8 cellular contexts compared by ENCODE assay signal in the genomic region with DNA sequence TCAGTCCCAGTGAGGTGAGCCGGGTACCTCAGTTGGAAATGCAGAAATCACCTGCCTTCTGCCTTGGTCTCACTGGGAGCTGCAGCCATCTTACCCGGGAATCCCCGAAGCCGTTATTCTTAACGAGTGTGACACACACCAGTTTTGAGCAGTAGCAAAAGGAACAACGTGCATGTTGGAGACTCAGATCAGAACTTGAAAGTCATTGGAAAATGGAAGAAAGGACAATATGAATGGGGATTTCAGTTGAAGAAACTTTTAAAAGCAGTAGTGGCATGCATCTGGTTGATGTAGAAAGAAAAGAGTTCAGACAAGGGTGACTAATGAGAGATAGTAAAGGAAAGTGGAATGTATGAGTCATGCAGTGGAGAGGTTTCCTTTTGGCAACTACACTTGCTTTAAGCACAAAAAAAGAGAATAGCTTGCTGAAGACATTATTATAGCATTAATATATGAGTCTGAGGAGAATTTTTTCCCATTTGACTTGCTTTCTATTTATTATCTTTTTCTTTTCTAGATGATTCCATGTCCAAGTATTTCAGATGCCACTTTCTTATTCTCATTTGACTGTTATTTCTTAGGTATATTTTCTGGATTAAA. TPM values are rescaled to one million over a fixed set of nuclear protein-coding genes. Genes with fewer than 3 reads are reported as not detected.
DNase-seq lines count a peak whose midpoint lies in the region; ATAC-seq and TF ChIP-seq lines count a peak whose summit lies in the region.

No MANE protein-coding gene starts in this region.

- CTCF ChIA-PET in activated CD4-positive, alpha-beta T cell treated with anti-CD3 and anti-CD28 coated beads for 36 hours (lab: Charles Lee) = interaction anchor here (0.7 to 1.8 kb wide), 2 partner anchors 45 to 114 kb away, joined by 4 to 9 read pairs; no protein-coding TSS in a partner anchor

- peak overlapping the region; percentile 56 for H3K4me3 Mint-ChIP-seq in activated CD4-positive, alpha-beta T cell treated with anti-CD3 and anti-CD28 coated beads for 36 hours
- H3K4me3 Mint-ChIP-seq in progenitor cell of endocrine pancreas (ENCODE audit: low read depth) = no peak overlapping the region

- POLR2A ChIA-PET in activated CD4-positive, alpha-beta T cell treated with anti-CD3 and anti-CD28 coated beads for 36 hours (lab: Charles Lee) = interaction anchor here (0.6 to 2.3 kb wide), 4 partner anchors 9 to 102 kb away, joined by 4 to 12 read pairs (median 7); partner anchors contain the start of genes CERT1 and POLK

- in situ Hi-C loops in KBM-7 (cut with MboI; ENCODE audit: low pct_unique_long_range_greater_than_20kb, low sequenced_read_pairs) = no loop called here

- ATAC-seq in GM21786 (IDR thresholded peaks at IDR 0.05; ENCODE audit: unreplicated experiment) = peak; percentile 81
- ATAC-seq in activated CD4-positive, alpha-beta T cell treated with anti-CD3 and anti-CD28 coated beads for 36 hours = peak; percentile 85

- H3K4me1 Mint-ChIP-seq in activated CD4-positive, alpha-beta T cell treated with anti-CD3 and anti-CD28 coated beads for 36 hours = peaks cover 63% of the 10 kb centered on the region
- H3K4me1 Mint-ChIP-seq in progenitor cell of endocrine pancreas (ENCODE audit: low read depth) = peaks cover 3% of the 10 kb centered on the region

- intact Hi-C loops in activated CD4-positive, alpha-beta T cell treated with anti-CD3 and anti-CD28 coated beads for 36 hours (cut with DNase I, micrococcal nuclease) = loop anchor here (1.0 to 10.0 kb wide), 12 partner anchors 8 to 990 kb away; partner anchors contain the start of genes CERT1 (in 2 of the 2), HMGCR (in 2 of the 2), POLK (in 2 of the 2) and ANKRD31 (in 1 of the 2)
- intact Hi-C loops in esophagus squamous epithelium (cut with DNase I) = no loop called here

- H3K27me3 Mint-ChIP-seq in activated CD4-positive, alpha-beta T cell treated with anti-CD3 and anti-CD28 coated beads for 36 hours = no peaks in the 10 kb centered on the region
- no peaks in the 10 kb centered on the region for H3K27me3 Mint-ChIP-seq in progenitor cell of endocrine pancreas

- no peak for TF ChIP-seq POLR2A in esophagus squamous epithelium (IDR thresholded peaks at IDR 0.05)

- DNase-seq in GM06990 (ENCODE audit: extremely low read depth, insufficient read length) (peak; percentile 82), KBM-7 (peak; percentile 75), esophagus squamous epithelium (lab: John Stamatoyannopoulos, UW) (no peak), progenitor cell of endocrine pancreas (ENCODE audit: low spot score, unreplicated experiment) (no peak), nucleus accumbens (lab: John Stamatoyannopoulos, UW) (no peak), NCI-H524 (lab: John Stamatoyannopoulos, UW) (no peak)
- peak; percentile 78 for DNase-seq in activated CD4-positive, alpha-beta T cell treated with anti-CD3 and anti-CD28 coated beads for 36 hours

- peaks cover 22% of the 10 kb centered on the region for H3K9me3 Mint-ChIP-seq in activated CD4-positive, alpha-beta T cell treated with anti-CD3 and anti-CD28 coated beads for 36 hours (ENCODE audit: low read depth)
- H3K9me3 Mint-ChIP-seq in progenitor cell of endocrine pancreas (ENCODE audit: low read depth) = peaks cover 21% of the 10 kb centered on the region

- TF ChIP-seq CTCF in GM06990 (IDR thresholded peaks at IDR 0.05; ENCODE audit: insufficient read depth, low read length, poor library complexity, severe bottlenecking) (no peak), esophagus squamous epithelium (IDR thresholded peaks at IDR 0.05) (no peak), progenitor cell of endocrine pancreas (IDR thresholded peaks at IDR 0.05; ENCODE audit: unreplicated experiment) (no peak)

- no peaks in the 10 kb centered on the region for H3K27me3 ChIP-seq in GM06990 (replicated peaks; ENCODE audit: control insufficient read depth, insufficient read depth, low read length)
- H3K27me3 ChIP-seq in esophagus squamous epithelium = no peaks in the 10 kb centered on the region

- H3K27ac ChIP-seq in esophagus squamous epithelium = peak overlapping the region; percentile 20 to 80 (median 46)

- peaks cover 0 to 9% (median 0%) of the 10 kb centered on the region in 3 donors for H3K9me3 ChIP-seq in esophagus squamous epithelium

- 11 to 22% methylated on average over 5 to 6 of the region's 6 CpGs for WGBS in esophagus squamous epithelium, 2 donors

- peak overlapping the region; percentile 96 for H3K27ac Mint-ChIP-seq in activated CD4-positive, alpha-beta T cell treated with anti-CD3 and anti-CD28 coated beads for 36 hours
- peak overlapping the region; percentile 13 for H3K27ac Mint-ChIP-seq in progenitor cell of endocrine pancreas

- H3K4me1 ChIP-seq in esophagus squamous epithelium = peaks cover 16 to 34% (median 21%) of the 10 kb centered on the region in 3 donors

- H3K4me3 ChIP-seq in GM06990 (replicated peaks; ENCODE audit: low read depth, low read length) (peak overlapping the region; percentile 63), esophagus squamous epithelium (peak overlapping the region in 1 of 4 donors; percentile 19)

- H3K36me3 Mint-ChIP-seq in activated CD4-positive, alpha-beta T cell treated with anti-CD3 and anti-CD28 coated beads for 36 hours (ENCODE audit: low read depth) = peaks cover 60% of the 10 kb centered on the region
- H3K36me3 Mint-ChIP-seq in progenitor cell of endocrine pancreas (ENCODE audit: insufficient read depth) = peaks cover 26% of the 10 kb centered on the region

- no peaks in the 10 kb centered on the region for H3K36me3 ChIP-seq in GM06990 (ENCODE audit: control insufficient read depth, insufficient read depth, low read length)
- H3K36me3 ChIP-seq in esophagus squamous epithelium = peaks cover 0 to 11% (median 0%) of the 10 kb centered on the region in 3 donors

RNA-seq across cellular contexts. Expression of gene ANKDD1B, which starts 44.4 kb away (rescaled TPM):
- total RNA-seq in activated CD4-positive, alpha-beta T cell treated with anti-CD3 and anti-CD28 coated beads for 36 hours = under 1 TPM in 1 of 2 experiments, not detected in 1; 0.21 TPM
- total RNA-seq in esophagus squamous epithelium = under 1 TPM in 2 of 4 donors, not detected in 2; 0.19 to 0.95 TPM
- total RNA-seq in progenitor cell of endocrine pancreas = 2.3 and 2.8 TPM in 2 replicates

RNA-seq across cellular contexts. Expression of gene POLK, which starts 55.1 kb away (rescaled TPM):
- 10 to 100 TPM; 35.5 to 49.1 TPM for total RNA-seq in activated CD4-positive, alpha-beta T cell treated with anti-CD3 and anti-CD28 coated beads for 36 hours
- 10 to 100 TPM in 3 of 4 donors, 1 to 10 TPM in 1; 8.6 to 27.5 (median 14.1) TPM for total RNA-seq in esophagus squamous epithelium
- total RNA-seq in progenitor cell of endocrine pancreas = 20.2 TPM in 2 replicates

RNA-seq across cellular contexts. Expression of gene CERT1, which starts 55.4 kb away (rescaled TPM):
- total RNA-seq in activated CD4-positive, alpha-beta T cell treated with anti-CD3 and anti-CD28 coated beads for 36 hours = 10 to 100 TPM; 21.6 to 24.5 TPM
- total RNA-seq in esophagus squamous epithelium = 10 to 100 TPM; 19.8 to 29.9 (median 24.4) TPM
- 49.3 and 50.8 TPM in 2 replicates for total RNA-seq in progenitor cell of endocrine pancreas

Comparison
In these comparisons a context has a peak if more than half of its experiments do, and no peak if none do; other contexts are left out.
1. DNase-seq: peak in GM06990 (single experiment), KBM-7 (single experiment) and activated CD4-positive, alpha-beta T cell treated with anti-CD3 and anti-CD28 coated beads for 36 hours (single experiment); none in esophagus squamous epithelium (single experiment), progenitor cell of endocrine pancreas (single experiment), nucleus accumbens (0 of 56) and NCI-H524 (0 of 2).